23 cellular contexts compared by ENCODE assay signal in genomic region chr1:200707116-200707515, GRCh38. TPM values are rescaled to one million over a fixed set of nuclear protein-coding genes. Genes with fewer than 3 reads are reported as not detected.
DNase-seq lines count a peak whose midpoint lies in the region; ATAC-seq lines count a peak whose summit lies in the region.
"Had no signal": no experiment of that assay in that cellular context is flagged by ENCODE, and none has a peak within 500 bp of the region (broad histone marks: within the 10 kb centered on the region; RNA-seq: fewer than 3 reads in every experiment).

No MANE protein-coding gene starts in this region.

- peak; percentile 44 for ATAC-seq in GM18520 (IDR thresholded peaks at IDR 0.05; ENCODE audit: unreplicated experiment)

- DNase-seq in Ammon's horn (ENCODE audit: low spot score) (peak; percentile 11), NCI-H446 (lab: John Stamatoyannopoulos, UW) (peak; percentile 13 to 14), cerebellar cortex (ENCODE audit: low spot score) (peak; percentile 14), mesenteric fat pad (ENCODE audit: low spot score) (no peak), MV-4-11 (lab: John Stamatoyannopoulos, UW) (no peak), NCI-H345 treated with DMSO at 0.1 percent for 48 hours (lab: John Stamatoyannopoulos, UW; ENCODE audit: unreplicated experiment) (no peak)
- no peak for DNase-seq in activated CD4-positive, alpha-beta T cell treated with anti-CD3 and anti-CD28 coated beads for 4 hours
- DNase-seq: 8988T, ACHN, DMS153, DND-41, NCI-H1092, NCI-H1417 treated with DMSO at 0.1 percent for 48 hours, NCI-H187, NCI-H2081 treated with DMSO at 0.1 percent for 48 hours, NCI-H2171, NCI-H226, NCI-H524 treated with DMSO at 0.1 percent for 48 hours, NCI-H774, Right ventricle myocardium superior, RPMI8226, T-helper 1 cell had no signal

RNA-seq across cellular contexts. Expression of gene CAMSAP2, which starts 31.6 kb away (rescaled TPM):
- 36.4 TPM for total RNA-seq in mesenteric fat pad

RNA-seq across cellular contexts. Expression of gene DDX59, which starts 37.4 kb away (rescaled TPM):
- total RNA-seq in mesenteric fat pad: 17.1 TPM

Comparison
In these comparisons a context has a peak if more than half of its experiments do, and no peak if none do; other contexts are left out.
1. DNase-seq: peak in Ammon's horn (single experiment), NCI-H446 (2 of 2) and cerebellar cortex (single experiment); none in mesenteric fat pad (single experiment), MV-4-11 (single experiment), activated CD4-positive, alpha-beta T cell treated with anti-CD3 and anti-CD28 coated beads for 4 hours (0 of 2) and NCI-H345 treated with DMSO at 0.1 percent for 48 hours (single experiment).